15 cellular contexts compared by ENCODE assay signal in the genomic region with DNA sequence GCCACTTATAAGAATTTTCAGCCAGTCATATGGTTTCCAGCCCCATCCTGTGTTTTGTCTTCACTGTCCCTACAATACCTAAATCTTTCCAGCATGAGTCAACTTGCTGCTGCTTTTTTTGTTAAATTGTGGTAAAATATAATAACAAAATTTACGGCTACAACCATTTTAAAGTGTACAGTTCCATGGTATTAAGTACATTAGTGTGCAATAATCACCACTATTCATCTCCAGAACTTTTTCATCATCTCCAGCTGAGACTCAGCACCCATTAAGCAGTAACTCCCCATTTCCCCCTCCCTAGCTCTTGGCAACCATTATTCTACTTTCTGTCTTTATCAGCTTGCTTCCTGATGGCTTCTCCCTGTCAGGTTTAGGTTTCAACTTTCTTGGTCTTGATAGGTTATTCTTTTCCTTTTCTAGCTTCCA. TPM values are rescaled to one million over a fixed set of nuclear protein-coding genes. Genes with fewer than 3 reads are reported as not detected.
DNase-seq lines count a peak whose midpoint lies in the region; ATAC-seq, FAIRE-seq and TF ChIP-seq lines count a peak whose summit lies in the region.
"Had no signal": no experiment of that assay in that cellular context is flagged by ENCODE, and none has a peak within 500 bp of the region (broad histone marks: within the 10 kb centered on the region; RNA-seq: fewer than 3 reads in every experiment).

No MANE protein-coding gene starts in this region.

- intact Hi-C loops in left ventricle myocardium superior (cut with micrococcal nuclease) (no loop called here), uterus (cut with DNase I; ENCODE audit: low total_unique reads) (no loop called here)

- no peaks in the 10 kb centered on the region for H3K9me3 ChIP-seq in right atrium auricular region
- no peaks in the 10 kb centered on the region for H3K9me3 ChIP-seq in uterus
- H3K9me3 ChIP-seq: ovary had no signal

- TF ChIP-seq CTCF in right atrium auricular region (IDR thresholded peaks at IDR 0.05) (no peak), fibroblast of villous mesenchyme (IDR thresholded peaks at IDR 0.05; ENCODE audit: insufficient read depth, low read depth, low read length) (no peak), uterus (IDR thresholded peaks at IDR 0.05) (no peak), D721Med (IDR thresholded peaks at IDR 0.05; ENCODE audit: insufficient read depth, missing control alignments) (no peak)

- FAIRE-seq in D721Med (lab: Jason Lieb, UNC), result no peak
- FAIRE-seq: RCC 7860 had no signal

- H3K4me3 ChIP-seq in right atrium auricular region, result no peak overlapping the region
- no peak overlapping the region for H3K4me3 ChIP-seq in fibroblast of villous mesenchyme (ENCODE audit: low read depth, low read length)
- H3K4me3 ChIP-seq in uterus, result no peak overlapping the region
- H3K4me3 ChIP-seq: ovary had no signal

- H3K4me1 ChIP-seq in right atrium auricular region, result peaks cover 0 to 76% of the 10 kb centered on the region in 2 donors
- peaks cover 0 to 7% of the 10 kb centered on the region in 2 donors for H3K4me1 ChIP-seq in uterus

- DNase-seq in left ventricle myocardium superior, result no peak
- DNase-seq in right atrium auricular region (ENCODE audit: low spot score), result no peak
- DNase-seq in SK-N-DZ (ENCODE audit: low spot score), result peak; percentile 4
- DNase-seq in fibroblast of villous mesenchyme (ENCODE audit: low read depth), result peak; percentile 52
- no peak for DNase-seq in uterus
- no peak for DNase-seq in D721Med (ENCODE audit: insufficient read length, low spot score)
- DNase-seq in mesenteric fat pad (ENCODE audit: low spot score), result no peak
- DNase-seq in retina, result no peak
- DNase-seq: activated CD4-positive, alpha-beta T cell treated with anti-CD3 and anti-CD28 coated beads, Interleukin-2, amount 10 ng/mL, durations not matched to agents 24 days and 14 days; activated T-cell treated with anti-CD3 and anti-CD28 coated beads, Interleukin-2, amount 50 U/mL, for 1 hour; NCI-H1417 treated with DMSO at 0.1 percent for 48 hours; NCI-H526 treated with DMSO at 0.1 percent for 48 hours; ovary; T-helper 17 cell had no signal

- H3K27ac ChIP-seq in right atrium auricular region (peak overlapping the region in 1 of 2 donors; percentile 31), uterus (peak overlapping the region in 1 of 2 donors; percentile 36)
- H3K27ac ChIP-seq: ovary had no signal

- H3K36me3 ChIP-seq in right atrium auricular region (no peaks in the 10 kb centered on the region), uterus (no peaks in the 10 kb centered on the region)
- H3K36me3 ChIP-seq: ovary had no signal

- H3K27me3 ChIP-seq in right atrium auricular region (no peaks in the 10 kb centered on the region), uterus (no peaks in the 10 kb centered on the region)
- H3K27me3 ChIP-seq: ovary had no signal

- ATAC-seq in left ventricle myocardium superior, result peak; percentile 12
- ATAC-seq: T-helper 17 cell had no signal

- TF ChIP-seq POLR2A in uterus (IDR thresholded peaks at IDR 0.05), result no peak

RNA-seq across cellular contexts. Expression of a gene that starts 39.1 kb away (rescaled TPM):
- 25.2 TPM for total RNA-seq in left ventricle myocardium superior
- 10 to 100 TPM; 25.9 to 32.5 TPM for total RNA-seq in right atrium auricular region
- 12.3 and 24.9 TPM in 2 replicates for polyA plus RNA-seq in SK-N-DZ (2014; cell fraction: cytosol; rRNA removed)
- polyA plus RNA-seq in SK-N-DZ (2014; cell fraction: nucleus; rRNA removed), result 12.7 and 21.3 TPM in 2 replicates
- 57.3 and 70.0 TPM in 2 replicates for total RNA-seq in fibroblast of villous mesenchyme
- total RNA-seq in uterus, result 100 to 1,000 TPM in 1 of 4 donors, 10 to 100 TPM in 3; 27.4 to 159 (median 65.4) TPM
- total RNA-seq in mesenteric fat pad, result 37.8 TPM

Comparison
In these comparisons a context has a peak if more than half of its experiments do, and no peak if none do; other contexts are left out.
1. DNase-seq: peak in SK-N-DZ (single experiment) and fibroblast of villous mesenchyme (single experiment); none in left ventricle myocardium superior (single experiment), right atrium auricular region (single experiment), uterus (0 of 2), D721Med (single experiment), mesenteric fat pad (single experiment) and retina (single experiment).